ENCODE assay signal across 24 cellular contexts in genomic region chr5:146848133-146848532, GRCh38. TPM values are rescaled to one million over a fixed set of nuclear protein-coding genes. Genes with fewer than 3 reads are reported as not detected.
"Had no signal": no experiment of that assay in that cellular context is flagged by ENCODE, and none has a peak within 500 bp of the region (broad histone marks: within the 10 kb centered on the region; RNA-seq: fewer than 3 reads in every experiment).

No MANE protein-coding gene starts in this region.

- DNase-seq: heart right ventricle; hippocampal formation; kidney glomerular epithelial cell; left cardiac atrium; left lung; mesendoderm; naive B cell; ovary; spleen; stimulated activated CD4-positive, alpha-beta T cell treated with anti-CD3 and anti-CD28 coated beads, Interleukin-4, amount 100 ng/mL, for 24 hours; stimulated activated CD8-positive, alpha-beta memory T cell treated with anti-CD3 and anti-CD28 coated beads, Interleukin-4, amount 100 ng/mL, for 48 hours; stimulated activated naive CD4-positive, alpha-beta T cell treated with Interleukin-2 at 50 U/mL for 16 hours; stimulated activated naive CD8-positive, alpha-beta T cell treated with anti-CD3 and anti-CD28 coated beads, Interleukin-15, amount 100 ng/mL, for 72 hours; substantia nigra; uterus had no signal

- H3K27ac ChIP-seq: heart right ventricle, left lung, ovary, right atrium auricular region, skin epidermis, spleen, tibial nerve, uterus had no signal

- H3K4me1 ChIP-seq: heart right ventricle, left lung, right atrium auricular region, spleen, tibial nerve, uterus had no signal

- FAIRE-seq: keratinocyte had no signal

- H3K27me3 ChIP-seq: heart right ventricle, left lung, ovary, right atrium auricular region, spleen, tibial nerve, uterus had no signal

- H3K4me3 ChIP-seq: heart right ventricle, left lung, lung, ovary, right atrium auricular region, skin epidermis, spleen, tibial nerve, uterus had no signal

- H3K9me3 ChIP-seq: heart right ventricle, left lung, ovary, right atrium auricular region, spleen, tibial nerve, uterus had no signal

- ATAC-seq: heart right ventricle; left cardiac atrium; left lung; natural killer cell treated with Interleukin-12 subunit alpha and Interleukin-12 subunit beta and Interleukin-15 and Interleukin-18, amount 100 ng/mL, for 72 hours; sciatic nerve; stimulated activated memory B cell treated with anti-CD40 and anti-IgM and Interleukin-4, amounts not matched to agents 10 μg/mL and 1 μg/mL and 100 μg/mL, for 72 hours; stimulated activated naive CD8-positive, alpha-beta T cell treated with anti-CD3 and anti-CD28 coated beads, Interleukin-15, amount 100 ng/mL, for 72 hours had no signal

- H3K36me3 ChIP-seq: heart right ventricle, left lung, ovary, right atrium auricular region, spleen, tibial nerve, uterus had no signal

RNA-seq across cellular contexts. Expression of gene PPP2R2B, which starts 30.4 kb away (rescaled TPM):
- total RNA-seq: pulmonary artery endothelial cell had no signal
